18 cellular contexts compared by ENCODE assay signal in the genomic region with DNA sequence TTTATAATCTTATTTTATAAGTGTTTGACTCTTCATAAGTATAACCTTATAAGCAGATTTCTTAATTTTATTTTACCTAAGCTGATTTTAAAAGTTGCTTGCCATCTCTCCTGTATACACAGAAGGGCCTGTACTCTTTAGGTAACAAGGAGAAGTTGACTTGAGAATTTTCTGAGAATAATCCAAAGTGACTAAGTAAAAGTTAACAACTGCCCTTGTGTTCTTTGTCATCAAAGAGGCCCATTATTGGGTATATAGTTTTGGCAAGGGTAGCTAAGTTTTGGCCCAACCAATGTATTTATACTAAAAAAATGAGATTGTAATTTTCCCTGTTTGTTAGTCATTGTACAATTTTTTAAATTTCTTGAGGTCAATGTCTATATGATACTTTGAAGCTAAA. TPM values are rescaled to one million over a fixed set of nuclear protein-coding genes. Genes with fewer than 3 reads are reported as not detected.
DNase-seq lines count a peak whose midpoint lies in the region; TF ChIP-seq lines count a peak whose summit lies in the region.
"Had no signal": no experiment of that assay in that cellular context is flagged by ENCODE, and none has a peak within 500 bp of the region (broad histone marks: within the 10 kb centered on the region; RNA-seq: fewer than 3 reads in every experiment).

No MANE protein-coding gene starts in this region.

- TF ChIP-seq EP300 in suprapubic skin (IDR thresholded peaks at IDR 0.05) = no peak

- H3K79me2 ChIP-seq in OCI-LY7 (ENCODE audit: insufficient read depth, low read depth, low read length) = peaks cover 97% of the 10 kb centered on the region

- CTCF ChIA-PET in OCI-LY7 (lab: Charles Lee; ENCODE audit: unreplicated experiment) (interaction anchor here (1.0 kb wide), 1 partner anchor 12 kb away, joined by 3 read pairs; no protein-coding TSS in a partner anchor), MCF 10A (lab: Yijun Ruan, JAX) (interaction anchor here (0.5 to 1.8 kb wide), 2 partner anchors 18 to 372 kb away, joined by 3 to 4 read pairs; no protein-coding TSS in a partner anchor)

- H3K9me3 Mint-ChIP-seq in activated CD4-positive, alpha-beta T cell treated with anti-CD3 and anti-CD28 coated beads, Interleukin-2, amount 10 ng/mL, durations not matched to agents 24 days and 14 days = no peaks in the 10 kb centered on the region
- H3K9me3 Mint-ChIP-seq in MCF 10A (ENCODE audit: unreplicated experiment) = no peaks in the 10 kb centered on the region
- H3K9me3 Mint-ChIP-seq: nephron progenitor cell had no signal

- H3K36me3 ChIP-seq in OCI-LY7 (ENCODE audit: insufficient read depth, low read length) = peaks cover 67% of the 10 kb centered on the region
- peaks cover 5% of the 10 kb centered on the region for H3K36me3 ChIP-seq in effector memory CD4-positive, alpha-beta T cell (ENCODE audit: control insufficient read depth, insufficient read depth, low read length)
- H3K36me3 ChIP-seq in suprapubic skin = no peaks in the 10 kb centered on the region
- H3K36me3 ChIP-seq: right lobe of liver, thyroid gland had no signal

- intact Hi-C loops in activated CD4-positive, alpha-beta T cell treated with anti-CD3 and anti-CD28 coated beads, Interleukin-2, amount 10 ng/mL, durations not matched to agents 24 days and 14 days (cut with micrococcal nuclease) = loop anchor here (1.0 to 2.0 kb wide), 2 partner anchors 14 to 19 kb away; no protein-coding TSS in a partner anchor
- intact Hi-C loops in OCI-LY7 (cut with micrococcal nuclease; ENCODE audit: unreplicated experiment) (loop anchor here (2.0 kb wide), 1 partner anchor 208 kb away; the partner anchor contains the start of gene RUBCNL), MCF 10A (cut with micrococcal nuclease) (no loop called here)

- H3K27me3 ChIP-seq in effector memory CD4-positive, alpha-beta T cell (replicated peaks; ENCODE audit: control insufficient read depth, insufficient read depth, low read length, poor library complexity, severe bottlenecking) = no peaks in the 10 kb centered on the region
- H3K27me3 ChIP-seq in suprapubic skin = no peaks in the 10 kb centered on the region
- H3K27me3 ChIP-seq: right lobe of liver, thyroid gland had no signal

- H3K27ac ChIP-seq in OCI-LY7 (ENCODE audit: low read depth, low read length, poor library complexity, severe bottlenecking) = peak overlapping the region; percentile 92
- H3K27ac ChIP-seq in effector memory CD4-positive, alpha-beta T cell (ENCODE audit: insufficient read depth, low read length, poor library complexity, severe bottlenecking) = peak overlapping the region; percentile 77
- H3K27ac ChIP-seq in suprapubic skin = no peak overlapping the region
- H3K27ac ChIP-seq: thyroid gland had no signal

- H3K4me3 ChIP-seq in OCI-LY7 (ENCODE audit: low read depth, low read length, poor library complexity, severe bottlenecking) (peak overlapping the region; percentile 92), suprapubic skin (peak overlapping the region; percentile 36)
- H3K4me3 ChIP-seq in effector memory CD4-positive, alpha-beta T cell (ENCODE audit: insufficient read depth, low read depth, low read length, poor library complexity, severe bottlenecking) = peak overlapping the region; percentile 81
- H3K4me3 ChIP-seq: thyroid gland had no signal

- TF ChIP-seq POLR2A in suprapubic skin (IDR thresholded peaks at IDR 0.05) = no peak

- H3K27me3 Mint-ChIP-seq in activated CD4-positive, alpha-beta T cell treated with anti-CD3 and anti-CD28 coated beads, Interleukin-2, amount 10 ng/mL, durations not matched to agents 24 days and 14 days = peaks cover 1% of the 10 kb centered on the region
- H3K27me3 Mint-ChIP-seq in MCF 10A (ENCODE audit: insufficient read depth, unreplicated experiment) = peaks cover 32% of the 10 kb centered on the region

- in situ Hi-C loops in KBM-7 (cut with MboI; ENCODE audit: low pct_unique_long_range_greater_than_20kb, low sequenced_read_pairs) = no loop called here

- peak overlapping the region; percentile 87 for H3K27ac Mint-ChIP-seq in activated CD4-positive, alpha-beta T cell treated with anti-CD3 and anti-CD28 coated beads, Interleukin-2, amount 10 ng/mL, durations not matched to agents 24 days and 14 days
- H3K27ac Mint-ChIP-seq in MCF 10A (ENCODE audit: low read depth, unreplicated experiment) = no peak overlapping the region
- H3K27ac Mint-ChIP-seq: nephron progenitor cell had no signal

- H3K9me2 ChIP-seq in OCI-LY7 (ENCODE audit: insufficient read depth, low read length) = no peaks in the 10 kb centered on the region
- H3K9me2 ChIP-seq: SK-N-SH had no signal

- no peaks in the 10 kb centered on the region for H3K9me3 ChIP-seq in OCI-LY7 (ENCODE audit: low read length)
- no peaks in the 10 kb centered on the region for H3K9me3 ChIP-seq in effector memory CD4-positive, alpha-beta T cell (ENCODE audit: control insufficient read depth, low read length)
- no peaks in the 10 kb centered on the region for H3K9me3 ChIP-seq in suprapubic skin
- H3K9me3 ChIP-seq: right lobe of liver, thyroid gland had no signal

- H3K4me1 ChIP-seq in OCI-LY7 (ENCODE audit: insufficient read depth, low read length, poor library complexity, severe bottlenecking) = peaks cover 72% of the 10 kb centered on the region
- H3K4me1 ChIP-seq in effector memory CD4-positive, alpha-beta T cell (ENCODE audit: control insufficient read depth, insufficient read depth, low read length, poor library complexity, severe bottlenecking) = peaks cover 43% of the 10 kb centered on the region
- H3K4me1 ChIP-seq in suprapubic skin = no peaks in the 10 kb centered on the region
- H3K4me1 ChIP-seq: right lobe of liver, thyroid gland had no signal

- peak overlapping the region; percentile 89 for H3K4me2 ChIP-seq in OCI-LY7 (ENCODE audit: low read length)
- H3K4me2 ChIP-seq: SK-N-SH had no signal

- H3K36me3 Mint-ChIP-seq in activated CD4-positive, alpha-beta T cell treated with anti-CD3 and anti-CD28 coated beads, Interleukin-2, amount 10 ng/mL, durations not matched to agents 24 days and 14 days (ENCODE audit: low read depth) = peaks cover 54% of the 10 kb centered on the region
- H3K36me3 Mint-ChIP-seq in MCF 10A (ENCODE audit: insufficient read depth, unreplicated experiment) = no peaks in the 10 kb centered on the region

- no peak overlapping the region for H2AFZ ChIP-seq in OCI-LY7 (ENCODE audit: low read length)

- peaks cover 51% of the 10 kb centered on the region for H4K20me1 ChIP-seq in OCI-LY7 (ENCODE audit: insufficient read depth, low read length)

- no TSS peak for BruUV-seq in OCI-LY7 (replicated peaks; lab: Mats Ljungman, UMichigan)
- no TSS peak for BruUV-seq in MCF 10A (replicated peaks; lab: Mats Ljungman, UMichigan)

- TF ChIP-seq CTCF in OCI-LY7 (conservative IDR thresholded peaks at IDR 0.05; ENCODE audit: low read length) = no peak
- no peak for TF ChIP-seq CTCF in suprapubic skin (IDR thresholded peaks at IDR 0.05)
- TF ChIP-seq CTCF in MCF 10A (IDR thresholded peaks at IDR 0.05; ENCODE audit: unreplicated experiment) = no peak

- POLR2A ChIA-PET in OCI-LY7 (lab: Charles Lee) (interaction anchor here (0.8 to 5.5 kb wide), 7 partner anchors 7 to 213 kb away, joined by 3 to 37 read pairs (median 4); partner anchors contain the start of gene RUBCNL), MCF 10A (lab: Yijun Ruan, JAX) (interaction anchor here (1.9 kb wide), 1 partner anchor 11 kb away, joined by 4 read pairs; no protein-coding TSS in a partner anchor)

- peaks cover 60% of the 10 kb centered on the region for H3K4me1 Mint-ChIP-seq in activated CD4-positive, alpha-beta T cell treated with anti-CD3 and anti-CD28 coated beads, Interleukin-2, amount 10 ng/mL, durations not matched to agents 24 days and 14 days
- H3K4me1 Mint-ChIP-seq in MCF 10A (ENCODE audit: insufficient read depth, unreplicated experiment) = no peaks in the 10 kb centered on the region

- H3K4me3 Mint-ChIP-seq in activated CD4-positive, alpha-beta T cell treated with anti-CD3 and anti-CD28 coated beads, Interleukin-2, amount 10 ng/mL, durations not matched to agents 24 days and 14 days = peak overlapping the region; percentile 94
- no peak overlapping the region for H3K4me3 Mint-ChIP-seq in MCF 10A (ENCODE audit: unreplicated experiment)
- H3K4me3 Mint-ChIP-seq: nephron progenitor cell had no signal

- DNase-seq in activated CD4-positive, alpha-beta T cell treated with anti-CD3 and anti-CD28 coated beads, Interleukin-2, amount 10 ng/mL, durations not matched to agents 24 days and 14 days = no peak
- DNase-seq in activated CD4-positive, alpha-beta T cell treated with anti-CD3 and anti-CD28 coated beads for 1 hour = no peak
- no peak for DNase-seq in OCI-LY7 (ENCODE audit: low spot score)
- no peak for DNase-seq in effector memory CD4-positive, alpha-beta T cell
- DNase-seq in suprapubic skin (ENCODE audit: low spot score in 2 of 2) = no peak
- DNase-seq in MCF 10A (ENCODE audit: unreplicated experiment) = no peak
- no peak for DNase-seq in KBM-7
- DNase-seq in NCI-H524 treated with DMSO at 0.1 percent for 48 hours (lab: John Stamatoyannopoulos, UW) = no peak
- DNase-seq: amniotic stem cell, dermis blood vessel endothelial cell, DMS153, foreskin fibroblast, NCI-H1092 treated with DMSO at 0.1 percent for 48 hours, NCI-H526, nephron progenitor cell, SK-N-SH had no signal

RNA-seq across cellular contexts. Expression of gene LCP1, which starts 3.2 kb away (rescaled TPM):
- total RNA-seq in activated CD4-positive, alpha-beta T cell treated with anti-CD3 and anti-CD28 coated beads, Interleukin-2, amount 10 ng/mL, durations not matched to agents 24 days and 14 days = 758 and 792 TPM in 2 replicates
- total RNA-seq in OCI-LY7 (2014; rRNA removed; shearing (Covaris generic)) = 292 and 319 TPM in 2 replicates
- 546 and 565 TPM in 2 replicates for total RNA-seq in OCI-LY7 (2022)
- total RNA-seq in suprapubic skin = 10 to 100 TPM; 16.1 to 50.2 (median 27.4) TPM
- 0.88 and 0.89 TPM in 2 replicates for total RNA-seq in MCF 10A (2022)
- total RNA-seq: dermis blood vessel endothelial cell had no signal

RNA-seq across cellular contexts. Expression of gene LRRC63, which starts 32.9 kb away (rescaled TPM):
- 0.26 and 0.40 TPM in 2 replicates for total RNA-seq in activated CD4-positive, alpha-beta T cell treated with anti-CD3 and anti-CD28 coated beads, Interleukin-2, amount 10 ng/mL, durations not matched to agents 24 days and 14 days
- total RNA-seq in OCI-LY7 (2014; rRNA removed; shearing (Covaris generic)) = not detected in 2 replicates
- total RNA-seq in OCI-LY7 (2022) (not detected in 2 replicates), suprapubic skin (not detected), MCF 10A (2022) (not detected in 2 replicates)
- total RNA-seq: dermis blood vessel endothelial cell had no signal

Comparison
In these comparisons a context has a peak if more than half of its experiments do, and no peak if none do; other contexts are left out.
1. H3K4me3 ChIP-seq: peak in every context shown above with its lines; median percentile 92 in OCI-LY7; 81 in effector memory CD4-positive, alpha-beta T cell; 36 in suprapubic skin.